Comparison of ENCODE assay signal across 13 cellular contexts in the genomic region with DNA sequence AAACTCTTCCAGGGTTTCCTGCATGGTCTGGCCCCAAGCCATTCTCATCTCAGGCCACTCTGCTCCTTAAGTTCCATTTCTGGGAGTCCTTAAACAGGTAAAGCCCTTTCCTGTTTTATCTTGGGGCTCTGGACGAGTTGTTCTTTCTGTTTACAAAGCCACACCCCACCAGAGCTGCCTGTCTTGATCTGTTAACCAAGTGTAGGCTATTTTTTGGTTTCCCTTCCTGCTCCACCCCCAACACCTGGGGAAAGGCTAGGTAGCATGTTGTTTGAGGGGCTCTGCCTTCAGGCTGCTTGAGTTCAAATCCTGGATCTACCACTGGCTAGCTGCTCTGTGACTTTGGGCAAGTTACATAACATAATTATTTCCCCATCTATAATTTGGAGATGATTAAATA. TPM values are rescaled to one million over a fixed set of nuclear protein-coding genes. Genes with fewer than 3 reads are reported as not detected.
A peak's percentile ranks its signal among the peaks of the same experiment; 100 is the strongest.
DNase-seq lines count a peak whose midpoint lies in the region; ATAC-seq and TF ChIP-seq lines count a peak whose summit lies in the region.
"Had no signal": no experiment of that assay in that cellular context is flagged by ENCODE, and none has a peak within 500 bp of the region (broad histone marks: within the 10 kb centered on the region; RNA-seq: fewer than 3 reads in every experiment).

No MANE protein-coding gene starts in this region.

- H3K9me3 ChIP-seq in CD4-positive, CD25-positive, alpha-beta regulatory T cell (ENCODE audit: control insufficient read depth in 2 of 2, low read length in 2 of 2) = no peaks in the 10 kb centered on the region
- H3K9me3 ChIP-seq: ascending aorta, Peyer's patch, thyroid gland had no signal

- no peaks in the 10 kb centered on the region for H3K27me3 ChIP-seq in CD4-positive, CD25-positive, alpha-beta regulatory T cell (ENCODE audit: control insufficient read depth, insufficient read depth, low read length)
- no peaks in the 10 kb centered on the region for H3K27me3 ChIP-seq in GM23338 (ENCODE audit: insufficient read depth)
- H3K27me3 ChIP-seq: ascending aorta, Peyer's patch, thyroid gland had no signal

- peak overlapping the region; percentile 23 for H3K4me3 ChIP-seq in CD4-positive, CD25-positive, alpha-beta regulatory T cell (ENCODE audit: low read depth, low read length)
- peak overlapping the region; percentile 94 for H3K4me3 ChIP-seq in GM23338
- H3K4me3 ChIP-seq: thyroid gland had no signal

- no peak overlapping the region for H2AFZ ChIP-seq in GM23338

- H3K9me3 Mint-ChIP-seq in CD4-positive, CD25-positive, alpha-beta regulatory T cell = no peaks in the 10 kb centered on the region
- H3K9me3 Mint-ChIP-seq in GM23338 (no peaks in the 10 kb centered on the region; the same call in 2 of the 3 replicates), memory B cell (peaks cover 4% of the 10 kb centered on the region)
- H3K9me3 Mint-ChIP-seq in activated CD8-positive, alpha-beta T cell treated with anti-CD3 and anti-CD28 coated beads for 36 hours = no peaks in the 10 kb centered on the region

- peaks cover 29% of the 10 kb centered on the region for H3K79me2 ChIP-seq in GM23338 (replicated peaks; ENCODE audit: insufficient read depth)

- peak overlapping the region; percentile 20 to 89 (median 28) for H3K27ac Mint-ChIP-seq in CD4-positive, CD25-positive, alpha-beta regulatory T cell
- H3K27ac Mint-ChIP-seq in GM23338 (no peak overlapping the region), memory B cell (peak overlapping the region; percentile 31)
- peak overlapping the region; percentile 75 for H3K27ac Mint-ChIP-seq in activated CD8-positive, alpha-beta T cell treated with anti-CD3 and anti-CD28 coated beads for 36 hours

- peaks cover 4% of the 10 kb centered on the region for H3K9me2 ChIP-seq in GM23338 (ENCODE audit: insufficient read depth)

- peaks cover 14 to 51% (median 25%) of the 10 kb centered on the region in 4 donors for H3K4me1 Mint-ChIP-seq in CD4-positive, CD25-positive, alpha-beta regulatory T cell
- H3K4me1 Mint-ChIP-seq in GM23338 (peaks cover 40% of the 10 kb centered on the region), memory B cell (peaks cover 39% of the 10 kb centered on the region)
- H3K4me1 Mint-ChIP-seq in activated CD8-positive, alpha-beta T cell treated with anti-CD3 and anti-CD28 coated beads for 36 hours (ENCODE audit: low read depth) = peaks cover 34% of the 10 kb centered on the region

- peaks cover 18% of the 10 kb centered on the region for H3K36me3 Mint-ChIP-seq in CD4-positive, CD25-positive, alpha-beta regulatory T cell
- peaks cover 36% of the 10 kb centered on the region for H3K36me3 Mint-ChIP-seq in GM23338 (ENCODE audit: low read depth)
- H3K36me3 Mint-ChIP-seq in activated CD8-positive, alpha-beta T cell treated with anti-CD3 and anti-CD28 coated beads for 36 hours (ENCODE audit: low read depth) = peaks cover 35% of the 10 kb centered on the region
- peaks cover 20% of the 10 kb centered on the region for H3K36me3 Mint-ChIP-seq in memory B cell

- peak overlapping the region; percentile 86 for H3K4me2 ChIP-seq in GM23338

- H3F3A ChIP-seq in GM23338 (replicated peaks; ENCODE audit: low read depth) = peaks cover 35% of the 10 kb centered on the region

- ATAC-seq in CD4-positive, CD25-positive, alpha-beta regulatory T cell (ENCODE audit: low read depth in 2 of 2) = no peak
- no peak for ATAC-seq in GM23338
- ATAC-seq in activated CD8-positive, alpha-beta T cell treated with anti-CD3 and anti-CD28 coated beads for 36 hours = no peak
- ATAC-seq in memory B cell (ENCODE audit: low read depth) = no peak
- ATAC-seq in HG02759 (IDR thresholded peaks at IDR 0.05; ENCODE audit: unreplicated experiment) = no peak
- no peak for ATAC-seq in GM19455 (IDR thresholded peaks at IDR 0.05; ENCODE audit: unreplicated experiment)
- ATAC-seq in GM18868 (IDR thresholded peaks at IDR 0.05; ENCODE audit: unreplicated experiment) = no peak

- peaks cover 11% of the 10 kb centered on the region for H4K20me1 ChIP-seq in GM23338 (replicated peaks; ENCODE audit: insufficient read depth)

- no peak for TF ChIP-seq CTCF in GM23338 (conservative IDR thresholded peaks at IDR 0.05; ENCODE audit: low read depth in 2 of 2)
- no peak for TF ChIP-seq CTCF in activated CD8-positive, alpha-beta T cell treated with anti-CD3 and anti-CD28 coated beads for 36 hours (IDR thresholded peaks at IDR 0.05)

- peaks cover 15% of the 10 kb centered on the region for H3K36me3 ChIP-seq in CD4-positive, CD25-positive, alpha-beta regulatory T cell (ENCODE audit: control insufficient read depth, insufficient read depth, low read length)
- H3K36me3 ChIP-seq in GM23338 (ENCODE audit: insufficient read depth) = peaks cover 34% of the 10 kb centered on the region
- H3K36me3 ChIP-seq: thyroid gland had no signal

- no peaks in the 10 kb centered on the region for H3K27me3 Mint-ChIP-seq in CD4-positive, CD25-positive, alpha-beta regulatory T cell
- H3K27me3 Mint-ChIP-seq in GM23338 (ENCODE audit: insufficient read depth, low read depth, poor library complexity) (peaks cover 18% of the 10 kb centered on the region), memory B cell (no peaks in the 10 kb centered on the region)
- H3K27me3 Mint-ChIP-seq in activated CD8-positive, alpha-beta T cell treated with anti-CD3 and anti-CD28 coated beads for 36 hours = no peaks in the 10 kb centered on the region

- intact Hi-C loops in activated CD8-positive, alpha-beta T cell treated with anti-CD3 and anti-CD28 coated beads for 36 hours (cut with micrococcal nuclease) = no loop called here

- POLR2A ChIA-PET in activated CD8-positive, alpha-beta T cell treated with anti-CD3 and anti-CD28 coated beads for 36 hours (lab: Charles Lee) = interaction anchor here (1.0 to 2.7 kb wide), 5 partner anchors 8 to 24 kb away, joined by 3 to 46 read pairs (median 4); no protein-coding TSS in a partner anchor

- CTCF ChIA-PET in activated CD8-positive, alpha-beta T cell treated with anti-CD3 and anti-CD28 coated beads for 36 hours (lab: Charles Lee) = interaction anchor here (2.8 kb wide), 1 partner anchor 11 kb away, joined by 11 read pairs; no protein-coding TSS in a partner anchor

- peak overlapping the region in 3 of 4 donors; percentile 82 to 99 (median 86) for H3K4me3 Mint-ChIP-seq in CD4-positive, CD25-positive, alpha-beta regulatory T cell
- H3K4me3 Mint-ChIP-seq in GM23338 (peak overlapping the region; percentile 96), memory B cell (no peak overlapping the region)
- H3K4me3 Mint-ChIP-seq in activated CD8-positive, alpha-beta T cell treated with anti-CD3 and anti-CD28 coated beads for 36 hours = peak overlapping the region; percentile 96

- peak in 1 of 3 donors; percentile 34 for DNase-seq in CD4-positive, CD25-positive, alpha-beta regulatory T cell
- DNase-seq in GM23338 (ENCODE audit: low spot score) (no peak), memory B cell (ENCODE audit: low spot score in 2 of 2) (no peak), middle frontal gyrus (ENCODE audit: extremely low spot score, low spot score) (no peak)
- no peak for DNase-seq in activated CD8-positive, alpha-beta T cell treated with anti-CD3 and anti-CD28 coated beads for 36 hours
- DNase-seq: activated CD4-positive, CD25-positive, alpha-beta regulatory T cell treated with anti-CD3 and anti-CD28 coated beads, Interleukin-2, amount 50 U/mL, for 72 hours; NCI-H187 treated with DMSO at 0.1 percent for 48 hours had no signal

- peak overlapping the region; percentile 87 for H3K27ac ChIP-seq in CD4-positive, CD25-positive, alpha-beta regulatory T cell (ENCODE audit: insufficient read depth, low read length, poor library complexity, severe bottlenecking)
- no peak overlapping the region for H3K27ac ChIP-seq in GM23338 (ENCODE audit: low read depth)

- H3K4me1 ChIP-seq in CD4-positive, CD25-positive, alpha-beta regulatory T cell (ENCODE audit: control insufficient read depth, insufficient read depth, low read length, poor library complexity, severe bottlenecking) = peaks cover 32% of the 10 kb centered on the region
- H3K4me1 ChIP-seq in GM23338 (ENCODE audit: insufficient read depth) = peaks cover 43% of the 10 kb centered on the region

TF ChIP-seq in GM23338, 12 proteins besides CTCF, POLR2A, EP300 and RAD21 (continues in another document):
- TF ChIP-seq, protein P1, sequence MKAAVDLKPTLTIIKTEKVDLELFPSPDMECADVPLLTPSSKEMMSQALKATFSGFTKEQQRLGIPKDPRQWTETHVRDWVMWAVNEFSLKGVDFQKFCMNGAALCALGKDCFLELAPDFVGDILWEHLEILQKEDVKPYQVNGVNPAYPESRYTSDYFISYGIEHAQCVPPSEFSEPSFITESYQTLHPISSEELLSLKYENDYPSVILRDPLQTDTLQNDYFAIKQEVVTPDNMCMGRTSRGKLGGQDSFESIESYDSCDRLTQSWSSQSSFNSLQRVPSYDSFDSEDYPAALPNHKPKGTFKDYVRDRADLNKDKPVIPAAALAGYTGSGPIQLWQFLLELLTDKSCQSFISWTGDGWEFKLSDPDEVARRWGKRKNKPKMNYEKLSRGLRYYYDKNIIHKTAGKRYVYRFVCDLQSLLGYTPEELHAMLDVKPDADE (IDR thresholded peaks at IDR 0.05) = no peak
- TF ChIP-seq EZH2phosphoT487 (IDR thresholded peaks at IDR 0.05; ENCODE audit: unreplicated experiment) (no peak), ZNF114 (CRISPR knock-in tag; IDR thresholded peaks at IDR 0.05) (no peak), JUNB (IDR thresholded peaks at IDR 0.05; ENCODE audit: unreplicated experiment) (no peak)

RNA-seq across cellular contexts. Expression of a gene that starts 40.0 kb away (rescaled TPM):
- not detected for total RNA-seq in CD4-positive, CD25-positive, alpha-beta regulatory T cell
- under 1 TPM in 1 of 4 donors, not detected in 3; 0.09 TPM for polyA plus RNA-seq in CD4-positive, CD25-positive, alpha-beta regulatory T cell
- 30.9 and 34.1 TPM in 2 replicates for total RNA-seq in GM23338 (2014; rRNA removed; shearing (Covaris generic))
- polyA plus RNA-seq in GM23338 (2016; fragmentation: Nextera tagmentation; extraction: Ambion mirVana) = 14.5 and 15.9 TPM in 2 replicates
- total RNA-seq in activated CD8-positive, alpha-beta T cell treated with anti-CD3 and anti-CD28 coated beads for 36 hours = under 1 TPM; 0.07 TPM
- total RNA-seq: ascending aorta had no signal

RNA-seq across cellular contexts. Expression of a gene that starts 52.2 kb away (rescaled TPM):
- 9.6 TPM for total RNA-seq in CD4-positive, CD25-positive, alpha-beta regulatory T cell
- 1 to 10 TPM in 3 of 4 donors, under 1 TPM in 1; 0.32 to 1.8 (median 1.7) TPM for polyA plus RNA-seq in CD4-positive, CD25-positive, alpha-beta regulatory T cell
- total RNA-seq in GM23338 (2014; rRNA removed; shearing (Covaris generic)) = 40.5 and 41.1 TPM in 2 replicates
- polyA plus RNA-seq in GM23338 (2016; fragmentation: Nextera tagmentation; extraction: Ambion mirVana) = 58.4 and 59.4 TPM in 2 replicates
- total RNA-seq in activated CD8-positive, alpha-beta T cell treated with anti-CD3 and anti-CD28 coated beads for 36 hours = 1 to 10 TPM; 2.8 TPM

Comparison
In these comparisons a context has a peak if more than half of its experiments do, and no peak if none do; other contexts are left out.
1. RNA of a gene that starts 40.0 kb away (total RNA-seq): 30.9 to 34.1 TPM in GM23338; 0.07 TPM in activated CD8-positive, alpha-beta T cell treated with anti-CD3 and anti-CD28 coated beads for 36 hours and not detected in CD4-positive, CD25-positive, alpha-beta regulatory T cell (single experiment); every median in the first group is over 10 times any median in the second.